26 cellular contexts compared by ENCODE assay signal in the genomic region with DNA sequence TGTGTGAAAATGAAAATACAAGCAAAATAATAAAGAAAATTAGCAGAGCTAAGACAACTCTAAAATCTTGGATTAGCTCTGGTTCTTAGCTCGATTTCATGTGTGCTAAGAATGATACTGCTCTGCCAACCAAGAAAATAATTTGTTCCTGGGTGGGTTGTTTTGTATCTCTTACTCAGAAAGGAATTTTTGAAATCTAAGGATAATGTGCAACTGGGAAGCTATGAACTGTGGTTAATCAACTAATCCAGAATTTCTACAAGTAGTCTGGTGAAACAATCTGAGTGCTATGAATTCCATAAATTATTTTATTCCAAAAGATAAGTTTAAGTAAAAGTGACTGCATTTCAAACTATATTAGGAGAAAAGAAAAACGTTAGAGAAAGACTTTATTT.
"Had no signal": no experiment of that assay in that cellular context is flagged by ENCODE, and none has a peak within 500 bp of the region (broad histone marks: within the 10 kb centered on the region; RNA-seq: fewer than 3 reads in every experiment).

No MANE protein-coding gene starts in this region.

- H3K36me3 ChIP-seq: ascending aorta, SJSA1 had no signal

- H3K27me3 Mint-ChIP-seq: activated naive CD8-positive, alpha-beta T cell treated with anti-CD3 and anti-CD28 coated beads, Interleukin-2, amount 10 ng/mL, durations not matched to agents 7 days and 5 days; brain; central memory CD8-positive, alpha-beta T cell had no signal

- DNase-seq: activated CD4-positive, alpha-beta T cell treated with anti-CD3 and anti-CD28 coated beads for 48 hours; activated CD4-positive, alpha-beta T cell treated with anti-CD3 and anti-CD28 coated beads, Interleukin-2, amount 50 U/mL, for 4 hours; activated CD4-positive, CD25-positive, alpha-beta regulatory T cell treated with anti-CD3 and anti-CD28 coated beads, Interleukin-2, amount 50 U/mL, for 72 hours; activated CD8-positive, alpha-beta memory T cell treated with anti-CD3 and anti-CD28 coated beads, Interleukin-2, amount 50 U/mL, for 48 hours; activated CD8-positive, alpha-beta T cell treated with anti-CD3 and anti-CD28 coated beads, Interleukin-2, amount 10 ng/mL, durations not matched to agents 7 days and 5 days; activated naive CD4-positive, alpha-beta T cell treated with anti-CD3 and anti-CD28 coated beads, Interleukin-2, amount 50 U/mL, for 16 hours; activated naive CD8-positive, alpha-beta T cell treated with anti-CD3 and anti-CD28 coated beads, Interleukin-2, amount 10 ng/mL, durations not matched to agents 7 days and 5 days; activated T-cell treated with anti-CD3 and anti-CD28 coated beads, Interleukin-2, amount 50 U/mL, for 1 hour; amniotic stem cell; Karpas-422; NCI-H1105 treated with DMSO at 0.1 percent for 48 hours; NCI-H1436 treated with DMSO at 0.1 percent for 48 hours; NCI-H187; NCI-H2081; NCI-H510A treated with DMSO at 0.1 percent for 48 hours; NCI-H69; NK-92 treated with Interleukin-12 subunit alpha and Interleukin-12 subunit beta, amount 100 ng/mL, for 24 hours; OCI-M1; Right ventricle myocardium superior; RPMI8226 had no signal

- H3K4me1 ChIP-seq: ascending aorta, SJSA1 had no signal

- H3K4me3 ChIP-seq: ascending aorta, SJSA1 had no signal

- H3K4me3 Mint-ChIP-seq: activated CD8-positive, alpha-beta T cell treated with anti-CD3 and anti-CD28 coated beads, Interleukin-2, amount 10 ng/mL, durations not matched to agents 7 days and 5 days; activated naive CD8-positive, alpha-beta T cell treated with anti-CD3 and anti-CD28 coated beads, Interleukin-2, amount 10 ng/mL, durations not matched to agents 7 days and 5 days; brain; central memory CD8-positive, alpha-beta T cell; T-helper 1 cell treated with Interleukin-12 subunit alpha and Interleukin-12 subunit beta and Interleukin-4 antibody, amounts not matched to agents 30 μg/mL and 1 μg/mL, for 36 hours had no signal

- H3K27me3 ChIP-seq: ascending aorta, SJSA1 had no signal

- H3K9me3 ChIP-seq: ascending aorta, SJSA1 had no signal

- H3K4me1 Mint-ChIP-seq: activated naive CD8-positive, alpha-beta T cell treated with anti-CD3 and anti-CD28 coated beads, Interleukin-2, amount 10 ng/mL, durations not matched to agents 7 days and 5 days; central memory CD8-positive, alpha-beta T cell had no signal

- ATAC-seq: activated CD8-positive, alpha-beta T cell treated with anti-CD3 and anti-CD28 coated beads, Interleukin-2, amount 10 ng/mL, durations not matched to agents 7 days and 5 days; Panc1 had no signal

- H3K27ac ChIP-seq: ascending aorta, SJSA1 had no signal

- H3K9me3 Mint-ChIP-seq: central memory CD8-positive, alpha-beta T cell had no signal

- H3K27ac Mint-ChIP-seq: activated CD8-positive, alpha-beta T cell treated with anti-CD3 and anti-CD28 coated beads, Interleukin-2, amount 10 ng/mL, durations not matched to agents 7 days and 5 days; activated naive CD8-positive, alpha-beta T cell treated with anti-CD3 and anti-CD28 coated beads, Interleukin-2, amount 10 ng/mL, durations not matched to agents 7 days and 5 days; T-helper 1 cell treated with Interleukin-12 subunit alpha and Interleukin-12 subunit beta and Interleukin-4 antibody, amounts not matched to agents 30 μg/mL and 1 μg/mL, for 36 hours had no signal
